14 cellular contexts compared by ENCODE assay signal in genomic region chr12:67766370-67766769, GRCh38.
DNase-seq lines count a peak whose midpoint lies in the region; FAIRE-seq and TF ChIP-seq lines count a peak whose summit lies in the region.
"Had no signal": no experiment of that assay in that cellular context is flagged by ENCODE, and none has a peak within 500 bp of the region (broad histone marks: within the 10 kb centered on the region; RNA-seq: fewer than 3 reads in every experiment).

No MANE protein-coding gene starts in this region.

- H3K4me1 ChIP-seq in small intestine (ENCODE audit: control insufficient read depth in 2 of 2, insufficient read depth in 1 of 2, low read depth in 1 of 2, low read length in 1 of 2) = no peaks in the 10 kb centered on the region
- H3K4me1 ChIP-seq in MM.1S (ENCODE audit: low read length) = peaks cover 33% of the 10 kb centered on the region
- H3K4me1 ChIP-seq: lower lobe of right lung, suprapubic skin had no signal

- TF ChIP-seq CTCF in MM.1S (IDR thresholded peaks at IDR 0.05; ENCODE audit: low read length) = no peak

- 28 to 46% (median 31%) methylated on average over 3 of the region's 3 CpGs for WGBS in small intestine, 3 donors

- H3K9me3 ChIP-seq in small intestine (ENCODE audit: control insufficient read depth, low read depth) (no peaks in the 10 kb centered on the region), MM.1S (replicated peaks; ENCODE audit: insufficient read depth, low read length) (no peaks in the 10 kb centered on the region)
- H3K9me3 ChIP-seq: lower lobe of right lung, suprapubic skin had no signal

- DNase-seq in H4 (ENCODE audit: low spot score) = peak; percentile 32
- DNase-seq in SK-N-DZ (ENCODE audit: low spot score) = peak; percentile 32
- peak; percentile 58 for DNase-seq in fibroblast of peridontal ligament (ENCODE audit: extremely low read depth)
- peak; percentile 54 for DNase-seq in small intestine
- DNase-seq in globus pallidus (ENCODE audit: low spot score) = no peak
- DNase-seq in MM.1S = no peak
- no peak for DNase-seq in DMS 273 (lab: John Stamatoyannopoulos, UW; ENCODE audit: unreplicated experiment)
- DNase-seq in substantia nigra (lab: John Stamatoyannopoulos, UW) = no peak
- DNase-seq: activated CD4-positive, alpha-beta T cell treated with anti-CD3 and anti-CD28 coated beads, Interleukin-2, amount 10 ng/mL, durations not matched to agents 24 days and 14 days; glutamatergic neuron; lower lobe of right lung; MV-4-11; NCI-H526 treated with DMSO at 0.1 percent for 48 hours had no signal

- no peak overlapping the region for H3K9ac ChIP-seq in MM.1S (ENCODE audit: low read length)

- H3K36me3 ChIP-seq in small intestine (ENCODE audit: control insufficient read depth in 2 of 2, insufficient read depth in 2 of 2, low read length in 2 of 2) (no peaks in the 10 kb centered on the region), MM.1S (replicated peaks; ENCODE audit: insufficient read depth, low read length) (no peaks in the 10 kb centered on the region)
- H3K36me3 ChIP-seq: lower lobe of right lung, suprapubic skin had no signal

- no peaks in the 10 kb centered on the region for H3K9me2 ChIP-seq in MM.1S (replicated peaks; ENCODE audit: insufficient read depth, low read length)

- H3K4me3 ChIP-seq in small intestine (ENCODE audit: low read depth in 1 of 2, low read length in 2 of 2) (no peak overlapping the region), MM.1S (ENCODE audit: low read length) (no peak overlapping the region)
- H3K4me3 ChIP-seq: lower lobe of right lung, suprapubic skin had no signal

- H3K79me2 ChIP-seq in MM.1S (ENCODE audit: low read length) = no peaks in the 10 kb centered on the region

- no peaks in the 10 kb centered on the region for H4K20me1 ChIP-seq in MM.1S (ENCODE audit: insufficient read depth, low read length)

- FAIRE-seq in small intestine (lab: Jason Lieb, UNC) = no peak

- no peaks in the 10 kb centered on the region for H3K27me3 ChIP-seq in small intestine (ENCODE audit: control insufficient read depth in 2 of 2, insufficient read depth in 2 of 2, low read length in 2 of 2)
- 0 out of 2 replicates have a peak, but pooled peaks cover 5% of the 10 kb centered on the region for H3K27me3 ChIP-seq in MM.1S (replicated peaks; ENCODE audit: insufficient read depth, low read length)
- H3K27me3 ChIP-seq: suprapubic skin had no signal

- H2AFZ ChIP-seq in MM.1S (ENCODE audit: low read length) = no peak overlapping the region

- no peak overlapping the region for H3K27ac ChIP-seq in small intestine (ENCODE audit: low read depth in 1 of 2, low read length in 1 of 2)
- no peak overlapping the region for H3K27ac ChIP-seq in MM.1S (ENCODE audit: low read length)
- H3K27ac ChIP-seq in substantia nigra (ENCODE audit: low read depth, low read length, poor library complexity, severe bottlenecking) = no peak overlapping the region
- H3K27ac ChIP-seq: lower lobe of right lung, suprapubic skin had no signal

- H3K4me2 ChIP-seq in MM.1S (ENCODE audit: low read depth, low read length) = no peak overlapping the region

- peaks cover 22% of the 10 kb centered on the region for H3F3A ChIP-seq in MM.1S (ENCODE audit: insufficient read depth, low read length)

Comparison
In these comparisons a context has a peak if more than half of its experiments do, and no peak if none do; other contexts are left out.
1. DNase-seq: peak in H4 (single experiment), SK-N-DZ (single experiment), fibroblast of peridontal ligament (single experiment) and small intestine (single experiment); none in globus pallidus (single experiment), MM.1S (single experiment), DMS 273 (single experiment) and substantia nigra (0 of 49).